ENCODE assay signal across 8 cellular contexts in the genomic region with DNA sequence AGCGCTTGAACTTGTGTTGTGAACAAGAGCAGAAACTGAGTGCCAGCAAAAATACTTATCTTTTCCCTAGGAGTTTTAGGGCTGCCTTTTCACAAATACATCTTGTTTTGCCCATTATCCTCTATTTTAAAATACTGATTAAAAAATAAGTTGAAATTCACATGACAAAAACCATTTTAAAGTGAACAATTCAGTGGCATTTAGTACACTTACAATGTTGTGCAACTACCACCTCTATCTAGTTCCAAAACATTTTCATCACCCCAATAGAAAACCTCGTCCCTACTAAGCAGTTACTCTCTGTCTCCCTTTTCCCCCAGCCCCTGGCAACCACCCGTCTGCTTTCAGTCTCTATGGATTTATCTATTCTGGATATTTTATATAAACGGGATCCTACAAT. TPM values are rescaled to one million over a fixed set of nuclear protein-coding genes. Genes with fewer than 3 reads are reported as not detected.
A peak's percentile ranks its signal among the peaks of the same experiment; 100 is the strongest.
DNase-seq lines count a peak whose midpoint lies in the region; ATAC-seq, FAIRE-seq and TF ChIP-seq lines count a peak whose summit lies in the region.

No MANE protein-coding gene starts in this region.

- peaks cover 3% of the 10 kb centered on the region for H3K36me3 Mint-ChIP-seq in activated naive CD8-positive, alpha-beta T cell

- ATAC-seq in SK-N-SH treated with all-trans-retinoic acid at 6 μM for 48 hours (no peak), HG03432 (IDR thresholded peaks at IDR 0.05; ENCODE audit: unreplicated experiment) (no peak)
- ATAC-seq in stimulated activated naive CD8-positive, alpha-beta T cell treated with anti-CD3 and anti-CD28 coated beads, Interleukin-15, amount 100 ng/mL, for 72 hours = no peak

- no peak for TF ChIP-seq CTCF in SK-N-SH (IDR thresholded peaks at IDR 0.05)
- no peak for TF ChIP-seq CTCF in keratinocyte (optimal IDR thresholded peaks at IDR 0.05 in 1 of 3, IDR thresholded peaks at IDR 0.05 in 1 of 3, conservative IDR thresholded peaks at IDR 0.05 in 1 of 3; ENCODE audit: extremely low read depth in 1 of 3, insufficient read depth in 2 of 3, low read length in 3 of 3)

- H3K27ac Mint-ChIP-seq in activated naive CD8-positive, alpha-beta T cell = peak overlapping the region; percentile 37
- H3K27ac Mint-ChIP-seq in stimulated activated naive CD8-positive, alpha-beta T cell treated with anti-CD3 and anti-CD28 coated beads, Interleukin-15, amount 100 ng/mL, for 72 hours = no peak overlapping the region

- peaks cover 5 to 9% of the 10 kb centered on the region in 2 experiments; a peak in 1 of 4 replicates for H3K4me1 ChIP-seq in SK-N-SH (ENCODE audit: control insufficient read depth in 1 of 2, insufficient read depth in 2 of 2, low read depth in 1 of 2, low read length in 1 of 2)
- peaks cover 23% of the 10 kb centered on the region for H3K4me1 ChIP-seq in keratinocyte (ENCODE audit: control insufficient read depth, extremely low read depth, insufficient read depth, low read length)

- H3K9me2 ChIP-seq in SK-N-SH = no peaks in the 10 kb centered on the region

- no peak for FAIRE-seq in keratinocyte (lab: Jason Lieb, UNC)

- H4K20me1 ChIP-seq in SK-N-SH (ENCODE audit: insufficient read depth) (peaks cover 12% of the 10 kb centered on the region), keratinocyte (ENCODE audit: control insufficient read depth, extremely low read depth, insufficient read depth, low read length) (no peaks in the 10 kb centered on the region)

- H3K9me3 ChIP-seq in SK-N-SH = no peaks in the 10 kb centered on the region
- no peaks in the 10 kb centered on the region for H3K9me3 ChIP-seq in keratinocyte (ENCODE audit: control insufficient read depth, low read depth, low read length)

- H3K36me3 ChIP-seq in SK-N-SH (replicated peaks in 1 of 2; ENCODE audit: control insufficient read depth in 1 of 2, insufficient read depth in 2 of 2, low read length in 1 of 2) (no peaks in the 10 kb centered on the region), keratinocyte (ENCODE audit: control insufficient read depth in 2 of 2, extremely low read depth in 1 of 2, insufficient read depth in 2 of 2, low read length in 2 of 2) (no peaks in the 10 kb centered on the region)

- H3K9me3 Mint-ChIP-seq in activated naive CD8-positive, alpha-beta T cell (ENCODE audit: low read depth) = no peaks in the 10 kb centered on the region
- peaks cover 7% of the 10 kb centered on the region in 2 donors for H3K9me3 Mint-ChIP-seq in stimulated activated naive CD8-positive, alpha-beta T cell treated with anti-CD3 and anti-CD28 coated beads, Interleukin-15, amount 100 ng/mL, for 72 hours

- CTCF ChIA-PET in SK-N-SH (lab: Yijun Ruan, JAX) = interaction anchor here (1.0 to 1.1 kb wide), 2 partner anchors 7 to 499 kb away, joined by 3 read pairs; no protein-coding TSS in a partner anchor

- H3K27me3 ChIP-seq in SK-N-SH (ENCODE audit: insufficient read depth) (no peaks in the 10 kb centered on the region), keratinocyte (ENCODE audit: control insufficient read depth, extremely low read depth, insufficient read depth, low read length) (no peaks in the 10 kb centered on the region)

- POLR2A ChIA-PET in SK-N-SH (lab: Yijun Ruan, JAX) = no interaction called here

- H3K27ac ChIP-seq in SK-N-SH (ENCODE audit: low read depth in 2 of 2, low read length in 1 of 2) (no peak overlapping the region), keratinocyte (ENCODE audit: control insufficient read depth, insufficient read depth, low read length) (no peak overlapping the region)

- H3K9ac ChIP-seq in SK-N-SH (peak overlapping the region; percentile 84; the same call in 1 of the 2 replicates), keratinocyte (ENCODE audit: control insufficient read depth, extremely low read depth, insufficient read depth, low read length) (peak overlapping the region; percentile 89)

- H3K9me1 ChIP-seq in keratinocyte (ENCODE audit: control insufficient read depth, extremely low read depth, insufficient read depth, low read length) = no peaks in the 10 kb centered on the region

- H3K4me1 Mint-ChIP-seq in activated naive CD8-positive, alpha-beta T cell (ENCODE audit: low read depth) = peaks cover 51% of the 10 kb centered on the region
- H3K4me1 Mint-ChIP-seq in stimulated activated naive CD8-positive, alpha-beta T cell treated with anti-CD3 and anti-CD28 coated beads, Interleukin-15, amount 100 ng/mL, for 72 hours = peaks cover 51% of the 10 kb centered on the region

- peaks cover 63% of the 10 kb centered on the region for H3K79me2 ChIP-seq in SK-N-SH (ENCODE audit: insufficient read depth)
- H3K79me2 ChIP-seq in keratinocyte (ENCODE audit: control insufficient read depth, insufficient read depth, low read length) = peaks cover 44% of the 10 kb centered on the region

- peak overlapping the region; percentile 95 for H3K4me2 ChIP-seq in SK-N-SH
- H3K4me2 ChIP-seq in keratinocyte (ENCODE audit: control insufficient read depth, extremely low read depth, insufficient read depth, low read depth, low read length) = peak overlapping the region; percentile 100

- no peaks in the 10 kb centered on the region for H3K27me3 Mint-ChIP-seq in activated naive CD8-positive, alpha-beta T cell
- no peaks in the 10 kb centered on the region for H3K27me3 Mint-ChIP-seq in stimulated activated naive CD8-positive, alpha-beta T cell treated with anti-CD3 and anti-CD28 coated beads, Interleukin-15, amount 100 ng/mL, for 72 hours

- dilution Hi-C loops in keratinocyte (cut with MboI; ENCODE audit: extremely low pct_ligation_motif_present, low sequenced_read_pairs) = no loop called here

- H3F3A ChIP-seq in SK-N-SH (replicated peaks; ENCODE audit: insufficient read depth) = peaks cover 7% of the 10 kb centered on the region

- TF ChIP-seq RAD21 in SK-N-SH (IDR thresholded peaks at IDR 0.05; ENCODE audit: low read length) = no peak

- H3K4me3 Mint-ChIP-seq in activated naive CD8-positive, alpha-beta T cell = peak overlapping the region; percentile 97
- peak overlapping the region; percentile 83 to 87 for H3K4me3 Mint-ChIP-seq in stimulated activated naive CD8-positive, alpha-beta T cell treated with anti-CD3 and anti-CD28 coated beads, Interleukin-15, amount 100 ng/mL, for 72 hours

- no peak for TF ChIP-seq EP300 in SK-N-SH (IDR thresholded peaks at IDR 0.05; ENCODE audit: borderline replicate concordance in 1 of 2, low read depth in 1 of 2, low read length in 1 of 2)

- H3K4me3 ChIP-seq in SK-N-SH (ENCODE audit: low read depth in 2 of 2, low read length in 1 of 2) (peak overlapping the region; percentile 85 to 90), keratinocyte (ENCODE audit: control insufficient read depth in 2 of 3, extremely low read depth in 1 of 3, insufficient read depth in 2 of 3, low read depth in 1 of 3, low read length in 3 of 3) (peak overlapping the region; percentile 69 to 83 (median 82))

- no peak for DNase-seq in SK-N-SH
- DNase-seq in keratinocyte (ENCODE audit: low read depth, low spot score) = no peak
- no peak for DNase-seq in stimulated activated naive CD8-positive, alpha-beta T cell treated with anti-CD3 and anti-CD28 coated beads, Interleukin-15, amount 100 ng/mL, for 72 hours
- no peak for DNase-seq in midbrain (lab: John Stamatoyannopoulos, UW)
- DNase-seq in GM19238 (ENCODE audit: insufficient read length, low spot score) = no peak

- WGBS in SK-N-SH (ENCODE audit: low lambda C conversion rate) = 87% methylated on average over 4 of the region's 4 CpGs

- H2AFZ ChIP-seq in SK-N-SH (ENCODE audit: low read depth) (no peak overlapping the region), keratinocyte (ENCODE audit: control insufficient read depth, low read length) (no peak overlapping the region)

TF ChIP-seq in SK-N-SH treated with all-trans-retinoic acid at 6 μM for 48 hours, 23 proteins besides CTCF, POLR2A, EP300 and RAD21:
- TF ChIP-seq ARNTL (CRISPR knock-in tag; IDR thresholded peaks at IDR 0.05; ENCODE audit: borderline replicate concordance, low read depth) = no peak
- TF ChIP-seq ESRRG (CRISPR knock-in tag; IDR thresholded peaks at IDR 0.05) = no peak
- no peak for TF ChIP-seq GLIS3 (CRISPR knock-in tag; IDR thresholded peaks at IDR 0.05)
- TF ChIP-seq OSR1 (CRISPR knock-in tag; IDR thresholded peaks at IDR 0.05) = no peak

RNA-seq across cellular contexts. Expression of gene WBP1L, which starts 1.4 kb away (rescaled TPM):
- 22.8 and 29.8 TPM in 2 replicates for polyA plus RNA-seq in SK-N-SH (2012; rRNA removed)
- polyA plus RNA-seq in SK-N-SH (2012; cell fraction: cytosol; rRNA removed) = 16.7 and 23.9 TPM in 2 replicates
- 11.2 and 13.4 TPM in 2 replicates for polyA plus RNA-seq in SK-N-SH (2012; cell fraction: nucleus; rRNA removed)
- 24.3 to 45.7 TPM (median 27.3 TPM) in 3 replicates for polyA plus RNA-seq in keratinocyte
- 25.9 TPM for polyA plus RNA-seq in keratinocyte (2011; ENCODE audit: low read depth)
- polyA plus RNA-seq in keratinocyte (2011; cell fraction: cytosol; rRNA removed) = 30.8 and 32.7 TPM in 2 replicates
- polyA plus RNA-seq in keratinocyte (2011; cell fraction: nucleus; rRNA removed) = 33.6 and 38.0 TPM in 2 replicates
- polyA plus RNA-seq in keratinocyte (2012; ENCODE audit: low replicate concordance) = 21.5 and 33.4 TPM in 2 replicates
- polyA minus RNA-seq in keratinocyte = 42.8 to 84.0 TPM (median 50.9 TPM) in 3 replicates
- polyA minus RNA-seq in keratinocyte (2011; cell fraction: cytosol; rRNA and poly(A)+ RNA removed) = 51.8 TPM
- polyA minus RNA-seq in keratinocyte (2011; cell fraction: nucleus; rRNA and poly(A)+ RNA removed) = 41.7 and 46.7 TPM in 2 replicates

RNA-seq across cellular contexts. Expression of gene SFXN2, which starts 30.7 kb away (rescaled TPM):
- polyA plus RNA-seq in SK-N-SH (2012; rRNA removed) = 10.2 and 10.6 TPM in 2 replicates
- polyA plus RNA-seq in SK-N-SH (2012; cell fraction: cytosol; rRNA removed) = 4.6 and 7.4 TPM in 2 replicates
- 26.6 and 27.1 TPM in 2 replicates for polyA plus RNA-seq in SK-N-SH (2012; cell fraction: nucleus; rRNA removed)
- polyA plus RNA-seq in keratinocyte = 1.7 to 5.7 TPM (median 5.0 TPM) in 3 replicates
- polyA plus RNA-seq in keratinocyte (2011; ENCODE audit: low read depth) = 0.20 TPM
- polyA plus RNA-seq in keratinocyte (2011; cell fraction: cytosol; rRNA removed) = 2.5 TPM in 2 replicates
- 2.4 and 3.1 TPM in 2 replicates for polyA plus RNA-seq in keratinocyte (2011; cell fraction: nucleus; rRNA removed)
- 0.45 and 4.8 TPM in 2 replicates for polyA plus RNA-seq in keratinocyte (2012; ENCODE audit: low replicate concordance)
- 6.3 to 24.1 TPM (median 11.6 TPM) in 3 replicates for polyA minus RNA-seq in keratinocyte
- 4.2 TPM for polyA minus RNA-seq in keratinocyte (2011; cell fraction: cytosol; rRNA and poly(A)+ RNA removed)
- polyA minus RNA-seq in keratinocyte (2011; cell fraction: nucleus; rRNA and poly(A)+ RNA removed) = 1.1 and 2.3 TPM in 2 replicates

RNA-seq across cellular contexts. Expression of gene ARL3, which starts 31.0 kb away (rescaled TPM):
- 11.2 and 12.5 TPM in 2 replicates for polyA plus RNA-seq in SK-N-SH (2012; rRNA removed)
- 15.5 and 18.3 TPM in 2 replicates for polyA plus RNA-seq in SK-N-SH (2012; cell fraction: cytosol; rRNA removed)
- 4.7 and 5.6 TPM in 2 replicates for polyA plus RNA-seq in SK-N-SH (2012; cell fraction: nucleus; rRNA removed)
- 7.0 to 10.7 TPM (median 9.2 TPM) in 3 replicates for polyA plus RNA-seq in keratinocyte
- polyA plus RNA-seq in keratinocyte (2011; ENCODE audit: low read depth) = 15.2 TPM
- 8.3 and 9.4 TPM in 2 replicates for polyA plus RNA-seq in keratinocyte (2011; cell fraction: cytosol; rRNA removed)
- 2.9 and 3.1 TPM in 2 replicates for polyA plus RNA-seq in keratinocyte (2011; cell fraction: nucleus; rRNA removed)
- polyA plus RNA-seq in keratinocyte (2012; ENCODE audit: low replicate concordance) = 9.7 and 11.4 TPM in 2 replicates
- polyA minus RNA-seq in keratinocyte = 2.1 to 2.3 TPM (median 2.1 TPM) in 3 replicates
- 3.6 TPM for polyA minus RNA-seq in keratinocyte (2011; cell fraction: cytosol; rRNA and poly(A)+ RNA removed)
- 0.53 and 1.2 TPM in 2 replicates for polyA minus RNA-seq in keratinocyte (2011; cell fraction: nucleus; rRNA and poly(A)+ RNA removed)
